Comparison of ENCODE assay signal across 8 cellular contexts in the genomic region with DNA sequence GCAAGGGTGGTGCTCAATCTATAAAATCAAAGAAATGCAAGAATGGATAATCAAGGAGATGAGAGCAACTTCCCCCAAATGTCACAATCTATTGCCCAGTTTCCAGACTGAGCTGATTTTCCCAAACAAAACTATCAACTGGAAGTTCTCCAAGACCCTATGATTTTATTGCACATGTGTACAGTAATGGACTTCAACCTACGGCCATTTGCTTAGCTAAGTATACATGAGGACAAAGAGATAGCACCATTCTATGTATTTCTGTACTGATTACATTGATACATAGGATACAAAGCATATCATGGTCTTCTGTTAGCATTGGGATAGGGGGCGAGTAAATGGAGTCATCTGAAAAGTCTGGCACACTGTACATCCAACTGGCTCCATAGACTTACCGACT.
"Had no signal": no experiment of that assay in that cellular context is flagged by ENCODE, and none has a peak within 500 bp of the region (broad histone marks: within the 10 kb centered on the region; RNA-seq: fewer than 3 reads in every experiment).

No MANE protein-coding gene starts in this region.

- H3K4me3 Mint-ChIP-seq: IgD-negative memory B cell had no signal

- H3K4me1 Mint-ChIP-seq: IgD-negative memory B cell had no signal

- H3K36me3 Mint-ChIP-seq: IgD-negative memory B cell had no signal

- H3K27ac Mint-ChIP-seq: IgD-negative memory B cell had no signal

- H3K27me3 Mint-ChIP-seq: IgD-negative memory B cell had no signal

- ATAC-seq: HepG2, K562 had no signal

- H3K4me3 ChIP-seq: K562 had no signal

- H3K27ac ChIP-seq: HL-60 had no signal

- DNase-seq: IMR-90, KBM-7, KG1 had no signal

- FAIRE-seq: HepG2, HTR-8/SVneo, K562 had no signal
